ENCODE assay signal across 13 cellular contexts in genomic region chr2:230868947-230869690, GRCh38. TPM values are rescaled to one million over a fixed set of nuclear protein-coding genes. Genes with fewer than 3 reads are reported as not detected.
DNase-seq lines count a peak whose midpoint lies in the region; TF ChIP-seq lines count a peak whose summit lies in the region.
"Had no signal": no experiment of that assay in that cellular context is flagged by ENCODE, and none has a peak within 500 bp of the region (broad histone marks: within the 10 kb centered on the region; RNA-seq: fewer than 3 reads in every experiment).

No MANE protein-coding gene starts in this region.

- peaks cover 8% of the 10 kb centered on the region for H3K79me2 ChIP-seq in parathyroid adenoma

- no peaks in the 10 kb centered on the region for H3K36me3 ChIP-seq in parathyroid adenoma (ENCODE audit: control insufficient read depth, insufficient read depth, low read length)
- H3K36me3 ChIP-seq: breast epithelium, lower lobe of right lung had no signal

- H3K9me3 ChIP-seq in parathyroid adenoma (ENCODE audit: control insufficient read depth, low read length), result no peaks in the 10 kb centered on the region
- H3K9me3 ChIP-seq: breast epithelium, lower lobe of right lung had no signal

- H3K4me3 ChIP-seq in fibroblast of pulmonary artery (replicated peaks; ENCODE audit: low read depth, low read length), result no peak overlapping the region
- no peak overlapping the region for H3K4me3 ChIP-seq in parathyroid adenoma (ENCODE audit: low read depth, low read length)
- H3K4me3 ChIP-seq: breast epithelium, lower lobe of right lung, PC-9 had no signal

- DNase-seq in ELF-1 (ENCODE audit: low read depth, low spot score) (peak; percentile 47), NCI-H69 (lab: John Stamatoyannopoulos, UW) (peak; percentile 37), fibroblast of pulmonary artery (ENCODE audit: low read depth) (peak; percentile 23), NCI-H2029 treated with DMSO at 0.1 percent for 48 hours (lab: John Stamatoyannopoulos, UW) (no peak), NOMO-1 treated with DMSO at 0.1 percent for 48 hours (lab: John Stamatoyannopoulos, UW; ENCODE audit: unreplicated experiment) (no peak), NOMO-1 (lab: John Stamatoyannopoulos, UW; ENCODE audit: unreplicated experiment in 2 of 2) (no peak)
- DNase-seq in activated T-helper 2 cell treated with anti-CD3 and anti-CD28 coated beads, Interferon-gamma antibody, Interleukin-2, Interleukin-4, amounts not matched to agents 10 μg/mL and 5 μg/mL and 100 μg/mL, durations not matched to agents 14 hours and 24 hours and 36 hours (ENCODE audit: low spot score), result no peak
- DNase-seq: CD4-positive, alpha-beta T cell; lower lobe of right lung; NCI-H1694 treated with DMSO at 0.1 percent for 48 hours; PC-9 had no signal

- no peak overlapping the region for H3K4me3 Mint-ChIP-seq in activated T-helper 2 cell treated with anti-CD3 and anti-CD28 coated beads, Interferon-gamma antibody, Interleukin-2, Interleukin-4, amounts not matched to agents 10 μg/mL and 5 μg/mL and 100 μg/mL, durations not matched to agents 14 hours and 24 hours and 36 hours (ENCODE audit: low read depth)
- H3K4me3 Mint-ChIP-seq: CD4-positive, alpha-beta T cell had no signal

- H3K27me3 Mint-ChIP-seq in activated T-helper 2 cell treated with anti-CD3 and anti-CD28 coated beads, Interferon-gamma antibody, Interleukin-2, Interleukin-4, amounts not matched to agents 10 μg/mL and 5 μg/mL and 100 μg/mL, durations not matched to agents 14 hours and 24 hours and 36 hours (ENCODE audit: low read depth), result peaks cover 25% of the 10 kb centered on the region
- H3K27me3 Mint-ChIP-seq: CD4-positive, alpha-beta T cell had no signal

- no peaks in the 10 kb centered on the region for H3K9me3 Mint-ChIP-seq in activated T-helper 2 cell treated with anti-CD3 and anti-CD28 coated beads, Interferon-gamma antibody, Interleukin-2, Interleukin-4, amounts not matched to agents 10 μg/mL and 5 μg/mL and 100 μg/mL, durations not matched to agents 14 hours and 24 hours and 36 hours
- H3K9me3 Mint-ChIP-seq: CD4-positive, alpha-beta T cell had no signal

- no peaks in the 10 kb centered on the region for H3K36me3 Mint-ChIP-seq in activated T-helper 2 cell treated with anti-CD3 and anti-CD28 coated beads, Interferon-gamma antibody, Interleukin-2, Interleukin-4, amounts not matched to agents 10 μg/mL and 5 μg/mL and 100 μg/mL, durations not matched to agents 14 hours and 24 hours and 36 hours (ENCODE audit: low read depth)

- no peak overlapping the region for H3K9ac ChIP-seq in parathyroid adenoma

- H3K4me2 ChIP-seq in parathyroid adenoma (ENCODE audit: low read length), result no peak overlapping the region
- H3K4me2 ChIP-seq: PC-9 had no signal

- peaks cover 15% of the 10 kb centered on the region for H3K4me1 Mint-ChIP-seq in activated T-helper 2 cell treated with anti-CD3 and anti-CD28 coated beads, Interferon-gamma antibody, Interleukin-2, Interleukin-4, amounts not matched to agents 10 μg/mL and 5 μg/mL and 100 μg/mL, durations not matched to agents 14 hours and 24 hours and 36 hours (ENCODE audit: low read depth)

- intact Hi-C loops in activated T-helper 2 cell treated with anti-CD3 and anti-CD28 coated beads, Interferon-gamma antibody, Interleukin-2, Interleukin-4, amounts not matched to agents 10 μg/mL and 5 μg/mL and 100 μg/mL, durations not matched to agents 14 hours and 24 hours and 36 hours (cut with micrococcal nuclease), result no loop called here

- TF ChIP-seq CTCF in fibroblast of pulmonary artery (IDR thresholded peaks at IDR 0.05; ENCODE audit: low read length, missing control alignments), result no peak
- no peak for TF ChIP-seq CTCF in parathyroid adenoma (IDR thresholded peaks at IDR 0.05)

- H3K4me1 ChIP-seq in parathyroid adenoma, result peaks cover 33% of the 10 kb centered on the region

- no peak overlapping the region for H3K27ac Mint-ChIP-seq in activated T-helper 2 cell treated with anti-CD3 and anti-CD28 coated beads, Interferon-gamma antibody, Interleukin-2, Interleukin-4, amounts not matched to agents 10 μg/mL and 5 μg/mL and 100 μg/mL, durations not matched to agents 14 hours and 24 hours and 36 hours

- no peak overlapping the region for H2AFZ ChIP-seq in parathyroid adenoma
- H2AFZ ChIP-seq: PC-9 had no signal

- no peaks in the 10 kb centered on the region for H3K27me3 ChIP-seq in parathyroid adenoma (ENCODE audit: control insufficient read depth, insufficient read depth, low read length)
- H3K27me3 ChIP-seq: breast epithelium had no signal

- H3K27ac ChIP-seq in parathyroid adenoma, result peak overlapping the region; percentile 33
- H3K27ac ChIP-seq: breast epithelium, lower lobe of right lung, PC-9 had no signal

RNA-seq across cellular contexts. Expression of gene ITM2C, which starts 4.4 kb away (rescaled TPM):
- 13.3 and 15.8 TPM in 2 replicates for total RNA-seq in activated T-helper 2 cell treated with anti-CD3 and anti-CD28 coated beads, Interferon-gamma antibody, Interleukin-2, Interleukin-4, amounts not matched to agents 10 μg/mL and 5 μg/mL and 100 μg/mL, durations not matched to agents 14 hours and 24 hours and 36 hours

RNA-seq across cellular contexts. Expression of gene GPR55, which starts 55.9 kb away (rescaled TPM):
- total RNA-seq in activated T-helper 2 cell treated with anti-CD3 and anti-CD28 coated beads, Interferon-gamma antibody, Interleukin-2, Interleukin-4, amounts not matched to agents 10 μg/mL and 5 μg/mL and 100 μg/mL, durations not matched to agents 14 hours and 24 hours and 36 hours, result 0.57 and 0.78 TPM in 2 replicates
- total RNA-seq: PC-9 had no signal

Comparison
In these comparisons a context has a peak if more than half of its experiments do, and no peak if none do; other contexts are left out.
1. DNase-seq: peak in ELF-1 (single experiment), NCI-H69 (single experiment) and fibroblast of pulmonary artery (single experiment); none in NCI-H2029 treated with DMSO at 0.1 percent for 48 hours (single experiment), NOMO-1 treated with DMSO at 0.1 percent for 48 hours (single experiment), activated T-helper 2 cell treated with anti-CD3 and anti-CD28 coated beads, Interferon-gamma antibody, Interleukin-2, Interleukin-4, amounts not matched to agents 10 μg/mL and 5 μg/mL and 100 μg/mL, durations not matched to agents 14 hours and 24 hours and 36 hours (single experiment) and NOMO-1 (0 of 2).